ENCODE assay signal across 21 cellular contexts in genomic region chr6:132487762-132488161, GRCh38. TPM values are rescaled to one million over a fixed set of nuclear protein-coding genes. Genes with fewer than 3 reads are reported as not detected.
DNase-seq lines count a peak whose midpoint lies in the region; ATAC-seq, FAIRE-seq and TF ChIP-seq lines count a peak whose summit lies in the region.
"Had no signal": no experiment of that assay in that cellular context is flagged by ENCODE, and none has a peak within 500 bp of the region (broad histone marks: within the 10 kb centered on the region; RNA-seq: fewer than 3 reads in every experiment).

No MANE protein-coding gene starts in this region.

- TF ChIP-seq CTCF in HepG2 (CRISPR knock-in tag; IDR thresholded peaks at IDR 0.05): no peak
- TF ChIP-seq CTCF in right lobe of liver (IDR thresholded peaks at IDR 0.05): no peak
- TF ChIP-seq CTCF in H1 (IDR thresholded peaks at IDR 0.05; ENCODE audit: control extremely low read depth in 1 of 3, insufficient read depth in 1 of 3, low read depth in 1 of 3, low read length in 3 of 3): no peak
- TF ChIP-seq CTCF in RWPE1 (conservative IDR thresholded peaks at IDR 0.05; ENCODE audit: low read depth): no peak
- TF ChIP-seq CTCF in mesothelial cell of epicardium (IDR thresholded peaks at IDR 0.05; ENCODE audit: unreplicated experiment): no peak

- no peak overlapping the region for H4K5ac ChIP-seq in H1 (ENCODE audit: insufficient read length, low read depth, low read length)

- H2BK15ac ChIP-seq in H1 (ENCODE audit: low read length): no peak overlapping the region

- H3K4me1 Mint-ChIP-seq in T-helper 17 cell (peaks cover 11% of the 10 kb centered on the region), mesothelial cell of epicardium (peaks cover 17% of the 10 kb centered on the region)

- DNase-seq in HepG2 (ENCODE audit: low spot score) (no peak), right lobe of liver (no peak), T-helper 17 cell (no peak), H1 (ENCODE audit: low read depth in 1 of 2, low spot score in 2 of 2) (no peak), left lobe of liver (ENCODE audit: low spot score) (no peak), RWPE1 (ENCODE audit: low spot score) (no peak), mesothelial cell of epicardium (ENCODE audit: low spot score in 2 of 2, unreplicated experiment in 2 of 2) (no peak), DMS79 treated with DMSO at 0.1 percent for 48 hours (lab: John Stamatoyannopoulos, UW) (no peak)
- DNase-seq: 8988T; CD8-positive, alpha-beta memory T cell; DMS53; Kasumi-1; MG63; NCI-H1092 treated with DMSO at 0.1 percent for 48 hours; NCI-H2081; NCI-H2171 treated with DMSO at 0.1 percent for 48 hours; NCI-H446 treated with DMSO at 0.1 percent for 48 hours; Peyer's patch; Right ventricle myocardium superior had no signal

- H3K4me1 ChIP-seq in HepG2 (ENCODE audit: insufficient read depth, low read length) (no peaks in the 10 kb centered on the region), right lobe of liver (no peaks in the 10 kb centered on the region), H1 (replicated peaks in 1 of 4; ENCODE audit: control insufficient read depth in 3 of 4, insufficient read depth in 4 of 4, low read length in 3 of 4) (peaks cover 4 to 9% (median 5%) of the 10 kb centered on the region in 4 experiments)

- no peaks in the 10 kb centered on the region; the same call in 1 of the 2 replicates for H3K23me2 ChIP-seq in H1 (ENCODE audit: low read depth, low read length)

- 96% methylated on average over 4 of the region's 4 CpGs for WGBS in HepG2 (ENCODE audit: low lambda C conversion rate)
- 42% methylated on average over 4 of the region's 4 CpGs for WGBS in right lobe of liver (ENCODE audit: insufficient coverage, low coverage, low lambda C conversion rate, missing lambda C conversion rate)
- WGBS in H1 (ENCODE audit: extremely low coverage in 1 of 2, insufficient coverage in 1 of 2, insufficient read length in 1 of 2, insufficient replicate concordance in 2 of 2, low coverage in 1 of 2, low lambda C conversion rate in 2 of 2, missing lambda C conversion rate in 1 of 2), 2 experiments: 77% methylated on average over 4 of the region's 4 CpGs; no CpG with 5 or more reads in 1 of the 2 experiments

- no peak overlapping the region for H3K18ac ChIP-seq in H1 (ENCODE audit: extremely low read depth, low read length)

- POLR2A ChIA-PET in HepG2 (lab: Yijun Ruan, JAX) (no interaction called here), H1 (lab: Charles Lee; ENCODE audit: partially characterized antibody) (no interaction called here), RWPE1 (lab: Yijun Ruan, JAX; ENCODE audit: low non-redundant PET) (no interaction called here)

- H4K20me1 ChIP-seq in HepG2 (ENCODE audit: insufficient read depth, low read length): peaks cover 18% of the 10 kb centered on the region
- H4K20me1 ChIP-seq in H1 (replicated peaks in 1 of 2; ENCODE audit: control insufficient read depth in 1 of 2, insufficient read depth in 2 of 2, low read length in 2 of 2): peaks cover 0 to 4% of the 10 kb centered on the region in 2 experiments

- H2BK120ac ChIP-seq in H1 (replicated peaks; ENCODE audit: low read depth, low read length): no peak overlapping the region

- in situ Hi-C loops in HepG2 (cut with HindIII; ENCODE audit: extremely low pct_ligation_motif_present, low pct_unique_long_range_greater_than_20kb): loop anchor here (10.0 kb wide), 1 partner anchor 563 kb away; no protein-coding TSS in a partner anchor

- H3K4me3 Mint-ChIP-seq in T-helper 17 cell (peak overlapping the region; percentile 25), mesothelial cell of epicardium (no peak overlapping the region)
- H3K4me3 Mint-ChIP-seq: CD8-positive, alpha-beta memory T cell had no signal

- no peak for TF ChIP-seq RAD21 in HepG2 (CRISPR knock-in tag; IDR thresholded peaks at IDR 0.05)
- TF ChIP-seq RAD21 in H1 (IDR thresholded peaks at IDR 0.05 in 1 of 2, conservative IDR thresholded peaks at IDR 0.05 in 1 of 2; ENCODE audit: low read depth in 2 of 2, low read length in 2 of 2): no peak

- H3K36me3 ChIP-seq in HepG2 (replicated peaks in 1 of 2; ENCODE audit: control insufficient read depth in 1 of 2, insufficient read depth in 2 of 2, low read length in 2 of 2) (peaks cover 0 to 1% of the 10 kb centered on the region in 2 experiments; a peak in 2 of 5 replicates), right lobe of liver (no peaks in the 10 kb centered on the region), H1 (ENCODE audit: control insufficient read depth in 2 of 4, insufficient read depth in 4 of 4, low read length in 3 of 4) (peaks cover 0 to 2% (median 0%) of the 10 kb centered on the region in 4 experiments; a peak in 1 of 8 replicates)
- H3K36me3 ChIP-seq: HAP-1 had no signal

- H4K91ac ChIP-seq in H1 (replicated peaks; ENCODE audit: insufficient read length, low read length): no peak overlapping the region

- H2BK20ac ChIP-seq in H1 (ENCODE audit: low read length): no peak overlapping the region

- H3K23ac ChIP-seq in H1 (ENCODE audit: insufficient read length): no peak overlapping the region

- H3K27me3 Mint-ChIP-seq in T-helper 17 cell (no peaks in the 10 kb centered on the region), mesothelial cell of epicardium (ENCODE audit: low read depth) (no peaks in the 10 kb centered on the region)

- no peak overlapping the region for H2AK5ac ChIP-seq in H1 (ENCODE audit: low read depth, low read length)

- H2BK5ac ChIP-seq in H1 (ENCODE audit: low read depth, low read length): no peak overlapping the region

- H3K27me3 ChIP-seq in HepG2 (ENCODE audit: control insufficient read depth in 1 of 2, insufficient read depth in 2 of 2, low read length in 2 of 2): no peaks in the 10 kb centered on the region
- no peaks in the 10 kb centered on the region for H3K27me3 ChIP-seq in right lobe of liver
- H3K27me3 ChIP-seq in H1 (replicated peaks in 1 of 4; ENCODE audit: control insufficient read depth in 3 of 4, extremely low read depth in 1 of 4, insufficient read depth in 3 of 4, low read length in 3 of 4): no peaks in the 10 kb centered on the region
- H3K27me3 ChIP-seq: MG63, Peyer's patch had no signal

- H3K4me3 ChIP-seq in HepG2 (replicated peaks in 1 of 3; ENCODE audit: insufficient read depth in 1 of 3, low read depth in 2 of 3, low read length in 3 of 3) (no peak overlapping the region), right lobe of liver (no peak overlapping the region), H1 (ENCODE audit: extremely low read depth in 1 of 4, insufficient read depth in 2 of 4, low read depth in 3 of 4, low read length in 4 of 4) (no peak overlapping the region)
- H3K4me3 ChIP-seq: HAP-1, MG63, Peyer's patch had no signal

- intact Hi-C loops in HepG2 (cut with micrococcal nuclease; ENCODE audit: unreplicated experiment): loop anchor here (10.0 kb wide), 1 partner anchor 563 kb away; no protein-coding TSS in a partner anchor
- intact Hi-C loops in right lobe of liver (cut with DNase I): no loop called here

- no peak overlapping the region for H3K9ac ChIP-seq in HepG2 (ENCODE audit: insufficient read depth, low read depth, low read length)
- H3K9ac ChIP-seq in H1 (replicated peaks in 1 of 4; ENCODE audit: extremely low read depth in 1 of 4, low read depth in 3 of 4, low read length in 3 of 4): no peak overlapping the region

- TF ChIP-seq EP300 in HepG2 (IDR thresholded peaks at IDR 0.05; ENCODE audit: low read depth in 2 of 2, low read length in 2 of 2) (no peak), HepG2 (CRISPR knock-in tag; IDR thresholded peaks at IDR 0.05; ENCODE audit: borderline replicate concordance) (no peak), H1 (IDR thresholded peaks at IDR 0.05; ENCODE audit: borderline replicate concordance in 1 of 2, low read depth in 2 of 2, low read length in 2 of 2) (no peak)

- no peak overlapping the region for H3K27ac ChIP-seq in HepG2 (ENCODE audit: extremely low read length, insufficient read depth, low read length)
- H3K27ac ChIP-seq in right lobe of liver: no peak overlapping the region
- H3K27ac ChIP-seq in H1 (ENCODE audit: low read depth, low read length): no peak overlapping the region
- no peak overlapping the region for H3K27ac ChIP-seq in RWPE1
- H3K27ac ChIP-seq: Peyer's patch had no signal

- H3K4me2 ChIP-seq in HepG2 (ENCODE audit: low read depth, low read length) (no peak overlapping the region), H1 (ENCODE audit: insufficient read depth in 1 of 2, low read depth in 2 of 2, low read length in 2 of 2) (no peak overlapping the region)

- BruUV-seq in HepG2 (replicated peaks; lab: Mats Ljungman, UMichigan): no TSS peak

- H3K79me2 ChIP-seq in HepG2 (ENCODE audit: insufficient read depth, low read length): peaks cover 3% of the 10 kb centered on the region
- 0 out of 4 replicates have a peak, but pooled peaks cover 0 to 3% of the 10 kb centered on the region in 2 experiments for H3K79me2 ChIP-seq in H1 (ENCODE audit: control insufficient read depth in 1 of 2, insufficient read depth in 2 of 2, low read length in 2 of 2)

- H3K36me3 Mint-ChIP-seq in T-helper 17 cell (ENCODE audit: low read depth): no peaks in the 10 kb centered on the region
- peaks cover 18% of the 10 kb centered on the region for H3K36me3 Mint-ChIP-seq in mesothelial cell of epicardium

- TF ChIP-seq POLR2A in HepG2 (IDR thresholded peaks at IDR 0.05; ENCODE audit: insufficient read depth in 1 of 2, low read depth in 2 of 2, low read length in 2 of 2): no peak
- no peak for TF ChIP-seq POLR2A in right lobe of liver (IDR thresholded peaks at IDR 0.05)
- TF ChIP-seq POLR2A in H1 (IDR thresholded peaks at IDR 0.05; ENCODE audit: control extremely low read depth in 1 of 2, low read depth in 2 of 2, low read length in 2 of 2): no peak

- H2AFZ ChIP-seq in HepG2 (ENCODE audit: low read length): no peak overlapping the region
- H2AFZ ChIP-seq in H1 (ENCODE audit: low read length): no peak overlapping the region

- H3K9me3 ChIP-seq in HepG2 (ENCODE audit: low read length) (no peaks in the 10 kb centered on the region), right lobe of liver (no peaks in the 10 kb centered on the region), T-helper 17 cell (ENCODE audit: control insufficient read depth, low read length, poor library complexity, severe bottlenecking) (no peaks in the 10 kb centered on the region), H1 (ENCODE audit: insufficient read depth in 2 of 2, low read depth in 1 of 2, low read length in 1 of 2) (no peaks in the 10 kb centered on the region)
- H3K9me3 ChIP-seq: HAP-1, MG63, Peyer's patch had no signal

- H4K8ac ChIP-seq in H1 (ENCODE audit: extremely low read depth, insufficient read depth, low read length): no peak overlapping the region

- H3K56ac ChIP-seq in H1 (replicated peaks; ENCODE audit: insufficient read length, low read depth, low read length): no peak overlapping the region

- FAIRE-seq in HepG2 (lab: Jason Lieb, UNC) (no peak), H1 (lab: Jason Lieb, UNC) (no peak)

- H3K4ac ChIP-seq in H1 (replicated peaks; ENCODE audit: insufficient read length, low read depth, low read length): no peak overlapping the region

- no peaks in the 10 kb centered on the region; the same call in 1 of the 2 replicates for H3K79me1 ChIP-seq in H1 (ENCODE audit: low read depth, low read length)

- ATAC-seq in HepG2 (no peak), right lobe of liver (no peak), T-helper 17 cell (no peak), left lobe of liver (no peak)

- H3K14ac ChIP-seq in H1 (ENCODE audit: insufficient read length): no peak overlapping the region

- H3K9me3 Mint-ChIP-seq in mesothelial cell of epicardium: peaks cover 4% of the 10 kb centered on the region
- H3K9me3 Mint-ChIP-seq: CD8-positive, alpha-beta memory T cell had no signal

- H3K27ac Mint-ChIP-seq in T-helper 17 cell (peak overlapping the region; percentile 72), mesothelial cell of epicardium (no peak overlapping the region)

- H2BK12ac ChIP-seq in H1 (ENCODE audit: low read depth, low read length): no peak overlapping the region

- CTCF ChIA-PET in HepG2 (lab: Yijun Ruan, JAX; ENCODE audit: low intra/inter-chr PET ratio, low total read pairs): no interaction called here
- CTCF ChIA-PET in H1 (lab: Charles Lee; ENCODE audit: partially characterized antibody): interaction anchor here (0.7 to 10.1 kb wide), 6 partner anchors 17 to 209 kb away, joined by 3 to 109 read pairs (median 4); no protein-coding TSS in a partner anchor
- CTCF ChIA-PET in RWPE1 (lab: Yijun Ruan, JAX): interaction anchor here (0.6 kb wide), 1 partner anchor 208 kb away, joined by 3 read pairs; no protein-coding TSS in a partner anchor

RNA-seq across cellular contexts. Expression of gene STX7, which starts 25.2 kb away (rescaled TPM):
- 34.7 and 40.6 TPM in 2 replicates for total RNA-seq in HepG2 (2016; rRNA removed; fragmentation: Illumina TruSeq; extraction: Trizol)
- 9.1 and 12.7 TPM in 2 replicates for total RNA-seq in HepG2 (2016; cell fraction: cytosol; rRNA removed; fragmentation: Illumina TruSeq; extraction: Trizol; ENCODE audit: low read depth)
- total RNA-seq in HepG2 (2016; cell fraction: insoluble cytoplasmic fraction; rRNA removed; fragmentation: Illumina TruSeq; extraction: Trizol): 32.6 and 44.2 TPM in 2 replicates
- total RNA-seq in HepG2 (2016; cell fraction: membrane; rRNA removed; fragmentation: Illumina TruSeq; extraction: Trizol): 22.3 and 24.0 TPM in 2 replicates
- total RNA-seq in HepG2 (2016; cell fraction: nucleus; rRNA removed; fragmentation: Illumina TruSeq; extraction: Trizol): 23.7 and 27.2 TPM in 2 replicates
- polyA plus RNA-seq in HepG2 (2011; rRNA removed): 25.1 and 28.0 TPM in 2 replicates
- polyA plus RNA-seq in HepG2 (2011; cell fraction: cytosol; rRNA removed): 12.2 and 15.6 TPM in 2 replicates
- polyA plus RNA-seq in HepG2 (2011; cell fraction: nucleus; rRNA removed): 13.1 and 15.8 TPM in 2 replicates
- 25.0 and 25.6 TPM in 2 replicates for polyA plus RNA-seq in HepG2 (2012)
- polyA plus RNA-seq in HepG2 (2016; cell fraction: cytosol; fragmentation: Illumina TruSeq; extraction: Trizol; ENCODE audit: low read depth): 5.7 and 8.0 TPM in 2 replicates
- polyA plus RNA-seq in HepG2 (2016; cell fraction: insoluble cytoplasmic fraction; fragmentation: Illumina TruSeq; extraction: Trizol; ENCODE audit: low read depth): 38.6 and 40.4 TPM in 2 replicates
- polyA plus RNA-seq in HepG2 (2016; cell fraction: membrane; fragmentation: Illumina TruSeq; extraction: Trizol; ENCODE audit: low read depth): 9.1 and 10.4 TPM in 2 replicates
- polyA plus RNA-seq in HepG2 (2016; cell fraction: nucleus; fragmentation: Illumina TruSeq; extraction: Trizol; ENCODE audit: insufficient read depth, low read depth): 18.9 and 21.3 TPM in 2 replicates
- polyA minus RNA-seq in HepG2 (2011; rRNA and poly(A)+ RNA removed; ENCODE audit: low replicate concordance): 4.0 and 12.0 TPM in 2 replicates
- 22.2 and 23.8 TPM in 2 replicates for polyA minus RNA-seq in HepG2 (2011; cell fraction: cytosol; rRNA and poly(A)+ RNA removed)
- polyA minus RNA-seq in HepG2 (2011; cell fraction: nucleus; rRNA and poly(A)+ RNA removed): 88.5 and 114 TPM in 2 replicates
- 10 to 100 TPM; 14.9 to 28.5 (median 17.0) TPM for total RNA-seq in right lobe of liver
- total RNA-seq in T-helper 17 cell: 10 to 100 TPM; 17.3 to 18.4 TPM
- total RNA-seq in H1 (2021; fragmentation: NEBNext Ultra II Directional; extraction: Animal tissue kit (Norgen Biotek cat#: 25700)): 27.9 and 32.6 TPM in 2 replicates
- 4.3 and 5.7 TPM in 2 replicates for polyA plus RNA-seq in H1 (2011; rRNA removed)
- 12.6 TPM for polyA plus RNA-seq in H1 (2011; cell fraction: cytosol; rRNA removed)
- 7.7 TPM for polyA plus RNA-seq in H1 (2011; cell fraction: nucleus; rRNA removed)
- polyA plus RNA-seq in H1 (2012, experiment 1 of 2): 16.8 to 22.8 TPM (median 18.4 TPM) in 4 replicates
- 1.9 TPM for polyA plus RNA-seq in H1 (2012, experiment 2 of 2)
- polyA plus RNA-seq in H1 (2013, experiment 1 of 2): 11.6 TPM
- polyA plus RNA-seq in H1 (2013, experiment 2 of 2): 12.0 TPM
- polyA minus RNA-seq in H1 (2011; rRNA and poly(A)+ RNA removed): 19.1 and 24.1 TPM in 2 replicates
- 13.0 TPM for polyA minus RNA-seq in H1 (2011; cell fraction: cytosol; rRNA and poly(A)+ RNA removed)
- 26.9 TPM for polyA minus RNA-seq in H1 (2011; cell fraction: nucleus; rRNA and poly(A)+ RNA removed)
- 13.5 TPM for total RNA-seq in left lobe of liver
- total RNA-seq in mesothelial cell of epicardium: 46.9 to 48.1 TPM (median 47.9 TPM) in 3 replicates

RNA-seq across cellular contexts. Expression of gene TAAR9, which starts 50.3 kb away (rescaled TPM):
- total RNA-seq in HepG2 (2016; rRNA removed; fragmentation: Illumina TruSeq; extraction: Trizol): not detected in 2 replicates
- not detected in 2 replicates for total RNA-seq in HepG2 (2016; cell fraction: cytosol; rRNA removed; fragmentation: Illumina TruSeq; extraction: Trizol; ENCODE audit: low read depth)
- not detected in 2 replicates for total RNA-seq in HepG2 (2016; cell fraction: insoluble cytoplasmic fraction; rRNA removed; fragmentation: Illumina TruSeq; extraction: Trizol)
- total RNA-seq in HepG2 (2016; cell fraction: membrane; rRNA removed; fragmentation: Illumina TruSeq; extraction: Trizol): not detected in 2 replicates
- not detected in 2 replicates for total RNA-seq in HepG2 (2016; cell fraction: nucleus; rRNA removed; fragmentation: Illumina TruSeq; extraction: Trizol)
- polyA plus RNA-seq in HepG2 (2011; rRNA removed): 0.07 TPM in 1 of 2 replicates, not detected in the other
- polyA plus RNA-seq in HepG2 (2011; cell fraction: cytosol; rRNA removed): not detected in 2 replicates
- 0.14 TPM in 1 of 2 replicates, not detected in the other for polyA plus RNA-seq in HepG2 (2011; cell fraction: nucleus; rRNA removed)
- not detected in 2 replicates for polyA plus RNA-seq in HepG2 (2012)
- polyA plus RNA-seq in HepG2 (2016; cell fraction: cytosol; fragmentation: Illumina TruSeq; extraction: Trizol; ENCODE audit: low read depth): not detected in 2 replicates
- not detected in 2 replicates for polyA plus RNA-seq in HepG2 (2016; cell fraction: insoluble cytoplasmic fraction; fragmentation: Illumina TruSeq; extraction: Trizol; ENCODE audit: low read depth)
- polyA plus RNA-seq in HepG2 (2016; cell fraction: membrane; fragmentation: Illumina TruSeq; extraction: Trizol; ENCODE audit: low read depth): not detected in 2 replicates
- polyA plus RNA-seq in HepG2 (2016; cell fraction: nucleus; fragmentation: Illumina TruSeq; extraction: Trizol; ENCODE audit: insufficient read depth, low read depth): not detected in 2 replicates
- polyA minus RNA-seq in HepG2 (2011; rRNA and poly(A)+ RNA removed; ENCODE audit: low replicate concordance): 0.24 TPM in 1 of 2 replicates, not detected in the other
- not detected in 2 replicates for polyA minus RNA-seq in HepG2 (2011; cell fraction: cytosol; rRNA and poly(A)+ RNA removed)
- not detected in 2 replicates for polyA minus RNA-seq in HepG2 (2011; cell fraction: nucleus; rRNA and poly(A)+ RNA removed)
- not detected for total RNA-seq in right lobe of liver
- total RNA-seq in T-helper 17 cell: not detected
- not detected in 2 replicates for total RNA-seq in H1 (2021; fragmentation: NEBNext Ultra II Directional; extraction: Animal tissue kit (Norgen Biotek cat#: 25700))
- not detected in 2 replicates for polyA plus RNA-seq in H1 (2011; rRNA removed)
- not detected for polyA plus RNA-seq in H1 (2011; cell fraction: cytosol; rRNA removed)
- not detected for polyA plus RNA-seq in H1 (2011; cell fraction: nucleus; rRNA removed)
- polyA plus RNA-seq in H1 (2012, experiment 1 of 2): not detected in 4 replicates
- not detected for polyA plus RNA-seq in H1 (2012, experiment 2 of 2)
- not detected for polyA plus RNA-seq in H1 (2013, experiment 1 of 2)
- polyA plus RNA-seq in H1 (2013, experiment 2 of 2): not detected
- polyA minus RNA-seq in H1 (2011; rRNA and poly(A)+ RNA removed): not detected in 2 replicates
- not detected for polyA minus RNA-seq in H1 (2011; cell fraction: cytosol; rRNA and poly(A)+ RNA removed)
- polyA minus RNA-seq in H1 (2011; cell fraction: nucleus; rRNA and poly(A)+ RNA removed): 0.60 TPM
- not detected for total RNA-seq in left lobe of liver
- total RNA-seq in mesothelial cell of epicardium: not detected in 3 replicates
- total RNA-seq: CD8-positive, alpha-beta memory T cell; Peyer's patch; Right ventricle myocardium superior had no signal
- polyA plus RNA-seq: BJ; CD8-positive, alpha-beta memory T cell had no signal

Comparison
In these comparisons a context has a peak if more than half of its experiments do, and no peak if none do; other contexts are left out.
1. Of the 41 proteins assayed by ChIP-seq in both HepG2 and H1: peak only in HepG2: none; only in H1: none; in both: MAFK; in neither: 40.